ENCODE assay signal across 3 cellular contexts in genomic region chr5:135355182-135355581, GRCh38.
TF ChIP-seq lines count a peak whose summit lies in the region.

No MANE protein-coding gene starts in this region.

TF ChIP-seq in SK-N-SH, 30 proteins besides CTCF, POLR2A, EP300 and RAD21:
- TF ChIP-seq FOXM1 (IDR thresholded peaks at IDR 0.05; ENCODE audit: low read depth), result no peak
- TF ChIP-seq ZBTB33 (IDR thresholded peaks at IDR 0.05; ENCODE audit: borderline replicate concordance, low read depth), result no peak
- TF ChIP-seq POLR2AphosphoS5 (IDR thresholded peaks at IDR 0.05; ENCODE audit: low read depth, low read length), result no peak
- no peak for TF ChIP-seq USF1 (IDR thresholded peaks at IDR 0.05; ENCODE audit: borderline replicate concordance, low read depth)
- no peak for TF ChIP-seq EZH2phosphoT487 (IDR thresholded peaks at IDR 0.05; ENCODE audit: borderline replicate concordance, low read depth)
- no peak for TF ChIP-seq SMC3 (IDR thresholded peaks at IDR 0.05; ENCODE audit: low read depth, low read length)
- no peak for TF ChIP-seq MEF2A (IDR thresholded peaks at IDR 0.05; ENCODE audit: borderline replicate concordance, low read depth)
- TF ChIP-seq JUND (IDR thresholded peaks at IDR 0.05), result no peak
- no peak for TF ChIP-seq MXI1 (IDR thresholded peaks at IDR 0.05; ENCODE audit: low read depth, low read length)
- no peak for TF ChIP-seq TEAD4 (IDR thresholded peaks at IDR 0.05; ENCODE audit: borderline replicate concordance, insufficient read depth)
- TF ChIP-seq NRF1 (IDR thresholded peaks at IDR 0.05; ENCODE audit: low read depth, low read length), result no peak
- no peak for TF ChIP-seq GABPA (IDR thresholded peaks at IDR 0.05; ENCODE audit: low read depth)
- no peak for TF ChIP-seq MAX (IDR thresholded peaks at IDR 0.05; ENCODE audit: low read depth)

TF ChIP-seq in SK-N-SH treated with all-trans-retinoic acid at 6 μM for 48 hours, 23 proteins besides CTCF, POLR2A, EP300 and RAD21:
- TF ChIP-seq CREB5 (CRISPR knock-in tag; IDR thresholded peaks at IDR 0.05; ENCODE audit: low read depth) (no peak), TOX (CRISPR knock-in tag; IDR thresholded peaks at IDR 0.05; ENCODE audit: borderline replicate concordance) (no peak), TCF4 (CRISPR knock-in tag; IDR thresholded peaks at IDR 0.05; ENCODE audit: borderline replicate concordance) (no peak), BACH2 (CRISPR knock-in tag; IDR thresholded peaks at IDR 0.05; ENCODE audit: borderline replicate concordance) (no peak), TSHZ2 (CRISPR knock-in tag; IDR thresholded peaks at IDR 0.05) (no peak), PPARA (CRISPR knock-in tag; IDR thresholded peaks at IDR 0.05; ENCODE audit: borderline replicate concordance) (no peak), ZNF70 (CRISPR knock-in tag; IDR thresholded peaks at IDR 0.05) (no peak)
TF ChIP-seq in SK-N-SH treated with all-trans-retinoic acid at 6 μM for 48 hours: peak in this region for 0.

TF ChIP-seq in IMR-90, 13 proteins besides CTCF, POLR2A, EP300 and RAD21:
- no peak for TF ChIP-seq MAZ (IDR thresholded peaks at IDR 0.05; ENCODE audit: borderline replicate concordance, low read depth, low read length)
- TF ChIP-seq RCOR1 (IDR thresholded peaks at IDR 0.05; ENCODE audit: insufficient replicate concordance, low read length), result no peak
- TF ChIP-seq CEBPB (IDR thresholded peaks at IDR 0.05; ENCODE audit: low read depth, low read length), result no peak
- TF ChIP-seq ELK1 (IDR thresholded peaks at IDR 0.05; ENCODE audit: borderline replicate concordance, low read depth, low read length), result no peak
- no peak for TF ChIP-seq BHLHE40 (IDR thresholded peaks at IDR 0.05; ENCODE audit: low read depth, low read length)
- TF ChIP-seq RFX5 (IDR thresholded peaks at IDR 0.05; ENCODE audit: low read depth, low read length), result no peak
